In genomic region chr10:102843139-102843538, GRCh38 we compare ENCODE assay signal across 11 cellular contexts. TPM values are rescaled to one million over a fixed set of nuclear protein-coding genes. Genes with fewer than 3 reads are reported as not detected.
"Had no signal": no experiment of that assay in that cellular context is flagged by ENCODE, and none has a peak within 500 bp of the region (broad histone marks: within the 10 kb centered on the region; RNA-seq: fewer than 3 reads in every experiment).

No MANE protein-coding gene starts in this region.

RNA-seq across cellular contexts. Expression of gene CYP17A1, which starts 5.9 kb away (rescaled TPM):
- total RNA-seq: activated CD8-positive, alpha-beta memory T cell treated with anti-CD3 and anti-CD28 coated beads for 36 hours; activated CD8-positive, alpha-beta T cell treated with anti-CD3 and anti-CD28 coated beads for 36 hours; activated naive CD8-positive, alpha-beta T cell treated with anti-CD3 and anti-CD28 coated beads for 36 hours; activated T-cell treated with anti-CD3 and anti-CD28 coated beads, Interleukin-2, amount 50 U/mL, for 72 hours; activated T-helper 17 cell treated with anti-CD3 and anti-CD28 coated beads, Interleukin-2, amount 50 U/mL, for 72 hours; cardiac muscle cell; OCI-LY7; PC-9; Right ventricle myocardium inferior; SK-MEL-5; T-helper 17 cell had no signal
- polyA plus RNA-seq: cardiac muscle cell had no signal

RNA-seq across cellular contexts. Expression of gene AS3MT, which starts 26.1 kb away (rescaled TPM):
- total RNA-seq: OCI-LY7 had no signal
